In the genomic region with DNA sequence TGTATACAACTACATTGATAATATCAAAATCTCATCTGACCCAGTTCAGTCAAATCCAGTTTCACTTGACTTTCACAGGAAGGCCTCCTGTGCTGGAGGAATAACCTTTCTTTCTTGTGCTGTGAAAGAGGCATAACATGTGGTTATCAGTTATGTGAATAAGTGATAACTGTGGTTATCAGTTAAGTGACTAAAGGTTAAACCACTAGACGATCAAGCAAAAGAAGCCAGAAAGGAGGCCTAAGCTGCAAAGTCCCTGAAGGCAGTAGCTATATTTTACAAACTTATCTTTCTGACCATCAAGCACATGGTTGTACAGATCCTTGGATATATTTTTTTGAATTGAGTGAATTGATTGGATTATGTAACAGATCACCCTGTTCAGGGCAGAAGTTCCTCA, we compare ENCODE assay signal across 26 cellular contexts.
"Had no signal": no experiment of that assay in that cellular context is flagged by ENCODE, and none has a peak within 500 bp of the region (broad histone marks: within the 10 kb centered on the region; RNA-seq: fewer than 3 reads in every experiment).

No MANE protein-coding gene starts in this region.

- H3K27me3 Mint-ChIP-seq: T-cell had no signal

- H3K27ac Mint-ChIP-seq: T-cell had no signal

- H3K4me3 ChIP-seq: MG63 had no signal

- DNase-seq: IMR-90, Karpas-422, KG1, MG63, NCI-H1092, NCI-H1105 treated with DMSO at 0.1 percent for 48 hours, NCI-H1417 treated with DMSO at 0.1 percent for 48 hours, NCI-H146, NCI-H1694 treated with DMSO at 0.1 percent for 48 hours, NCI-H1930, NCI-H2081, NCI-H2107, NCI-H2171, NCI-H226, NCI-H446, NCI-H510A, NCI-H524 treated with DMSO at 0.1 percent for 48 hours, NCI-H69, NCI-H774, PC-3, SHP77, SW 1271, T-cell had no signal

- ATAC-seq: HepG2, Panc1, PC-3, T-cell had no signal

- H3K36me3 Mint-ChIP-seq: T-cell had no signal

- H3K9me3 ChIP-seq: MG63 had no signal

- H3K27ac ChIP-seq: RWPE1 had no signal

- FAIRE-seq: HepG2 had no signal

- H3K27me3 ChIP-seq: MG63 had no signal

- H3K4me3 Mint-ChIP-seq: T-cell had no signal

- H3K36me3 ChIP-seq: MG63 had no signal

- H3K4me1 Mint-ChIP-seq: T-cell had no signal
